In genomic region chr5:137078171-137078665, GRCh38 we compare ENCODE assay signal across 12 cellular contexts.
DNase-seq lines count a peak whose midpoint lies in the region; ATAC-seq and TF ChIP-seq lines count a peak whose summit lies in the region.
"Had no signal": no experiment of that assay in that cellular context is flagged by ENCODE, and none has a peak within 500 bp of the region (broad histone marks: within the 10 kb centered on the region; RNA-seq: fewer than 3 reads in every experiment).

No MANE protein-coding gene starts in this region.

- H3K4me3 Mint-ChIP-seq in WTC11, result no peak overlapping the region

- H3K27ac Mint-ChIP-seq in WTC11, result no peak overlapping the region
- H3K27ac Mint-ChIP-seq: activated T-helper 2 cell treated with anti-CD3 and anti-CD28 coated beads, Interferon-gamma antibody, Interleukin-2, Interleukin-4, amounts not matched to agents 10 μg/mL and 5 μg/mL and 100 μg/mL, durations not matched to agents 14 hours and 24 hours and 36 hours had no signal

- no peaks in the 10 kb centered on the region for H3K27me3 Mint-ChIP-seq in WTC11 (ENCODE audit: low read depth)

- no peaks in the 10 kb centered on the region for H3K9me3 Mint-ChIP-seq in WTC11
- H3K9me3 Mint-ChIP-seq: activated T-helper 2 cell treated with anti-CD3 and anti-CD28 coated beads, Interferon-gamma antibody, Interleukin-2, Interleukin-4, amounts not matched to agents 10 μg/mL and 5 μg/mL and 100 μg/mL, durations not matched to agents 14 hours and 24 hours and 36 hours had no signal

- no peaks in the 10 kb centered on the region for H3K36me3 Mint-ChIP-seq in WTC11

- POLR2A ChIA-PET in WTC11 (lab: Charles Lee), result interaction anchor here (1.2 kb wide), 1 partner anchor 9 kb away, joined by 3 read pairs; no protein-coding TSS in a partner anchor

- CTCF ChIA-PET in WTC11 (lab: Charles Lee), result interaction anchor here (0.9 to 2.0 kb wide), 3 partner anchors 10 to 242 kb away, joined by 4 to 6 read pairs (median 4); no protein-coding TSS in a partner anchor

- no peak for ATAC-seq in WTC11
- ATAC-seq in HG02884 (IDR thresholded peaks at IDR 0.05; ENCODE audit: unreplicated experiment), result no peak

- no peak for TF ChIP-seq CTCF in WTC11 (IDR thresholded peaks at IDR 0.05)

- H3K4me1 Mint-ChIP-seq in WTC11, result peaks cover 31% of the 10 kb centered on the region

- DNase-seq in EL (peak; percentile 34), NCI-H2029 treated with DMSO at 0.1 percent for 48 hours (lab: John Stamatoyannopoulos, UW) (peak; percentile 81), WTC11 (ENCODE audit: low spot score) (no peak), myocyte (ENCODE audit: low read depth) (peak; percentile 60), globus pallidus (ENCODE audit: low spot score) (no peak), NCI-H1930 (lab: John Stamatoyannopoulos, UW) (no peak), cerebellar nuclear complex (lab: John Stamatoyannopoulos, UW) (no peak)
- DNase-seq: cortex of kidney, KBM-7, OCI-M1 had no signal

TF ChIP-seq in WTC11, 78 proteins besides CTCF, POLR2A, EP300 and RAD21:
- TF ChIP-seq TP53 (CRISPR knock-in tag; IDR thresholded peaks at IDR 0.05), result no peak
- peak; percentile 61; the same call in 1 of the 2 replicates for TF ChIP-seq ETV6 (CRISPR knock-in tag; IDR thresholded peaks at IDR 0.05)
TF ChIP-seq in WTC11: peak in this region for 1.

Comparison
In these comparisons a context has a peak if more than half of its experiments do, and no peak if none do; other contexts are left out.
1. DNase-seq: peak in EL (single experiment), NCI-H2029 treated with DMSO at 0.1 percent for 48 hours (single experiment) and myocyte (single experiment); none in WTC11 (single experiment), globus pallidus (single experiment), NCI-H1930 (0 of 2) and cerebellar nuclear complex (0 of 2).